ENCODE assay signal across 10 cellular contexts in the genomic region with DNA sequence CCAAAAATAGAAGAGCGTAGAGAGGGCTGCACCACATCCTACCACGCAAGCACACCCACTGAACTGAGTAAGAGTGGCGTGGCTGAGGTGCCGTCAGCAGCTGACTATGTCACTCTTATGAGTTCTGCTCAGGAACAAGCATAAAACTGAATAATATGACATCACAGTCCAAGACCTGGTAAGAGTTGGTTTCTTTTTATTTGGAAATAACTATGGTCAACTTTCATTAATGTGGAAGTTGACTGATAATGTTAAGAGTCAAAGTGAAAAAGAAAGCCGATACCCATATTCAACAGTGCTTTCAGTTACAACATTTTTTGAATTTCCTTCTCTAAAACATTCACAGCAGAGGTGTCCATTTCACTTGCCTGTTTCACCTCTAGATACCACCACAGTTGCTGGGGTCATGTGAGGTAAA. TPM values are rescaled to one million over a fixed set of nuclear protein-coding genes. Genes with fewer than 3 reads are reported as not detected.
A peak's percentile ranks its signal among the peaks of the same experiment; 100 is the strongest.
DNase-seq lines count a peak whose midpoint lies in the region; ATAC-seq and TF ChIP-seq lines count a peak whose summit lies in the region.
"Had no signal": no experiment of that assay in that cellular context is flagged by ENCODE, and none has a peak within 500 bp of the region (broad histone marks: within the 10 kb centered on the region; RNA-seq: fewer than 3 reads in every experiment).

No MANE protein-coding gene starts in this region.

- POLR2A ChIA-PET in MCF 10A (lab: Yijun Ruan, JAX), result no interaction called here

- intact Hi-C loops in CD14-positive monocyte (cut with micrococcal nuclease) (loop anchor here in 1 of 2 donors (2.0 kb wide), 1 partner anchor 14 kb away; no protein-coding TSS in a partner anchor), lower leg skin (cut with DNase I; ENCODE audit: low total_unique reads) (no loop called here), MCF 10A (cut with micrococcal nuclease) (no loop called here)

- H3K4me1 Mint-ChIP-seq in CD14-positive monocyte (peaks cover 46% of the 10 kb centered on the region), T-helper 17 cell (peaks cover 5% of the 10 kb centered on the region), MCF 10A (ENCODE audit: insufficient read depth, unreplicated experiment) (no peaks in the 10 kb centered on the region)
- H3K4me1 Mint-ChIP-seq: nephron progenitor cell had no signal

- no peaks in the 10 kb centered on the region for H3K9me3 ChIP-seq in T-helper 17 cell (ENCODE audit: control insufficient read depth, low read length, poor library complexity, severe bottlenecking)

- H3K36me3 Mint-ChIP-seq in CD14-positive monocyte, result peaks cover 68 to 72% of the 10 kb centered on the region in 2 donors
- peaks cover 6% of the 10 kb centered on the region for H3K36me3 Mint-ChIP-seq in T-helper 17 cell (ENCODE audit: low read depth)
- peaks cover 34% of the 10 kb centered on the region for H3K36me3 Mint-ChIP-seq in MCF 10A (ENCODE audit: insufficient read depth, unreplicated experiment)

- ATAC-seq in GM19023 (IDR thresholded peaks at IDR 0.05; ENCODE audit: unreplicated experiment) (peak; percentile 75), HG02885 (IDR thresholded peaks at IDR 0.05; ENCODE audit: poor library complexity, unreplicated experiment) (peak; percentile 90), T-helper 17 cell (peak; percentile 73)
- ATAC-seq: PC-3 had no signal

- BruUV-seq in MCF 10A (replicated peaks; lab: Mats Ljungman, UMichigan), result no TSS peak

- no peak for TF ChIP-seq POLR2A in lower leg skin (IDR thresholded peaks at IDR 0.05)

- no peak for TF ChIP-seq CTCF in CD14-positive monocyte (IDR thresholded peaks at IDR 0.05)
- TF ChIP-seq CTCF in lower leg skin (IDR thresholded peaks at IDR 0.05), result no peak
- TF ChIP-seq CTCF in MCF 10A (IDR thresholded peaks at IDR 0.05; ENCODE audit: unreplicated experiment), result no peak

- WGBS in lower leg skin, 2 donors, result 83 to 89% methylated on average over 5 of the region's 5 CpGs

- peak overlapping the region; percentile 85 to 95 (median 91) for H3K27ac Mint-ChIP-seq in CD14-positive monocyte
- peak overlapping the region; percentile 10 for H3K27ac Mint-ChIP-seq in T-helper 17 cell
- no peak overlapping the region for H3K27ac Mint-ChIP-seq in MCF 10A (ENCODE audit: low read depth, unreplicated experiment)
- H3K27ac Mint-ChIP-seq: nephron progenitor cell had no signal

- no peaks in the 10 kb centered on the region for H3K27me3 Mint-ChIP-seq in CD14-positive monocyte (ENCODE audit: low read depth in 3 of 3)
- H3K27me3 Mint-ChIP-seq in T-helper 17 cell, result no peaks in the 10 kb centered on the region
- H3K27me3 Mint-ChIP-seq in MCF 10A (ENCODE audit: insufficient read depth, unreplicated experiment), result no peaks in the 10 kb centered on the region

- DNase-seq in CD14-positive monocyte (ENCODE audit: low spot score) (peak; percentile 81), T-helper 17 cell (no peak), DMS79 treated with DMSO at 0.1 percent for 48 hours (lab: John Stamatoyannopoulos, UW) (no peak), AML-193 (lab: John Stamatoyannopoulos, UW) (no peak), lower leg skin (ENCODE audit: low spot score in 2 of 2) (no peak), MCF 10A (ENCODE audit: unreplicated experiment) (no peak)
- DNase-seq: nephron progenitor cell, PC-3 had no signal

- no peaks in the 10 kb centered on the region for H3K9me3 Mint-ChIP-seq in CD14-positive monocyte
- H3K9me3 Mint-ChIP-seq in MCF 10A (ENCODE audit: unreplicated experiment), result no peaks in the 10 kb centered on the region
- H3K9me3 Mint-ChIP-seq: nephron progenitor cell had no signal

- no peak overlapping the region for H3K4me3 ChIP-seq in lower leg skin (ENCODE audit: low read depth, poor library complexity, severe bottlenecking)

- H3K4me3 Mint-ChIP-seq in CD14-positive monocyte (peak overlapping the region in 1 of 2 donors; percentile 35), T-helper 17 cell (no peak overlapping the region), MCF 10A (ENCODE audit: unreplicated experiment) (no peak overlapping the region)
- H3K4me3 Mint-ChIP-seq: nephron progenitor cell had no signal

- CTCF ChIA-PET in MCF 10A (lab: Yijun Ruan, JAX), result interaction anchor here (0.6 to 2.7 kb wide), 3 partner anchors 165 to 321 kb away, joined by 3 to 10 read pairs (median 3); no protein-coding TSS in a partner anchor

RNA-seq across cellular contexts. Expression of a gene that starts 44.6 kb away (rescaled TPM):
- 100 to 1,000 TPM; 203 to 274 TPM for polyA plus RNA-seq in CD14-positive monocyte
- total RNA-seq in T-helper 17 cell, result 10 to 100 TPM; 21.0 to 22.4 TPM
- total RNA-seq in lower leg skin, result 10 to 100 TPM; 42.6 to 64.1 (median 50.1) TPM
- total RNA-seq in MCF 10A (2022), result 54.7 and 60.8 TPM in 2 replicates
